ENCODE assay signal across 29 cellular contexts in the genomic region with DNA sequence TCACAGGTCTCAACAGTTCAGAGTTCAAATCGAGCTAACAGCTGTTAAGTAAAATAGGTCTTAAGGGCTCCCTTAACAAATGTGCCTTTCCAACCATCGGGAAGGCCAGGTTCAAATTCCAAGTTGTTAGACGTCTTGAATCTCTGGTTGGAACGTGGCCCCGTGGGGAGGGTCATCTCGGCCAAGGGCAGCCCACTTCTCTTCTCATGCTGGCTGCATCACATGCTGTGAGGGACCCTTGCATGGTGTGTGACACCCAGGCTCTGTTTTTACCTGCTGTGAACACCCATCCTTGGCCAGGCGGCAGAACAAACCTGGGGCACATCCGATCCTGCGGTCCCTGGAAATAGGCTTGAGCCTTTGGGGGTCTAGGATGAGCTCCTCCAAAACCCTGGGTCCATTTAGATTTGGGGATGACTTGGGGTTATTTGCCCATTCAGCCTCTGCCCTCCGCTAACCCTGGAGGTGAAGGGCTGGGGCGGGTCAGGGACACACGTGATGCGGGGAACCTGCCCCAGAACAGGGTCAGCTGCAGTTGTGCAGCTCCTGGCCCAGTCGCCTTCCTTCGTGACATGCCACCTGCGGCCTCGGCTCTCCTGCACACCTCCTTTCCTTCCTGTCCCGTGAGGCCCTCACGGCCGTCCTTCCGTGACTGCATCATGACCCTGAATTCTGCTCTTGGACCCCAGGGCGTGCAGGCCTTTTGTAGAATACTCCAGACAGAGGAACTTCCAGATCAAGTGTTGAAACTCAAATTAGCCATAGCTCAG.
"Had no signal": no experiment of that assay in that cellular context is flagged by ENCODE, and none has a peak within 500 bp of the region (broad histone marks: within the 10 kb centered on the region; RNA-seq: fewer than 3 reads in every experiment).

No MANE protein-coding gene starts in this region.

- H3K36me3 ChIP-seq: adrenal gland, ascending aorta, breast epithelium, cardiac muscle cell, esophagus muscularis mucosa, gastrocnemius medialis, heart left ventricle had no signal

- H3K4me1 ChIP-seq: adrenal gland, foreskin keratinocyte had no signal

- H3K4me3 ChIP-seq: adrenal gland, ascending aorta, breast epithelium, cardiac muscle cell, coronary artery, dorsolateral prefrontal cortex, esophagus muscularis mucosa, gastrocnemius medialis, heart left ventricle had no signal

- H3K9me3 ChIP-seq: adrenal gland, gastrocnemius medialis had no signal

- H3K27ac ChIP-seq: adrenal gland, ascending aorta, cardiac muscle cell, coronary artery, dorsolateral prefrontal cortex, esophagus muscularis mucosa, foreskin keratinocyte, gastrocnemius medialis, heart left ventricle had no signal

- H3K27me3 ChIP-seq: adrenal gland, ascending aorta, breast epithelium, cardiac muscle cell, esophagus muscularis mucosa, gastrocnemius medialis had no signal

- DNase-seq: activated CD4-positive, alpha-beta memory T cell treated with anti-CD3 and anti-CD28 coated beads for 36 hours; activated CD4-positive, alpha-beta T cell treated with anti-CD3 and anti-CD28 coated beads for 36 hours; activated CD4-positive, alpha-beta T cell treated with anti-CD3 and anti-CD28 coated beads, Interleukin-2, amount 10 ng/mL, durations not matched to agents 24 days and 14 days; activated CD4-positive, CD25-positive, alpha-beta regulatory T cell; activated CD4-positive, CD25-positive, alpha-beta regulatory T cell treated with anti-CD3 and anti-CD28 coated beads, Interleukin-2, amount 50 U/mL, for 72 hours; activated CD8-positive, alpha-beta T cell treated with anti-CD3 and anti-CD28 coated beads, Interleukin-2, amount 10 ng/mL, durations not matched to agents 7 days and 5 days; activated effector memory CD4-positive, alpha-beta T cell treated with anti-CD3 and anti-CD28 coated beads, Interleukin-2, amount 50 U/mL, for 16 hours; activated naive CD4-positive, alpha-beta T cell treated with anti-CD3 and anti-CD28 coated beads for 36 hours; activated naive CD8-positive, alpha-beta T cell treated with anti-CD3 and anti-CD28 coated beads for 36 hours; activated naive CD8-positive, alpha-beta T cell treated with anti-CD3 and anti-CD28 coated beads, Interleukin-2, amount 50 U/mL, for 24 hours; activated T-cell treated with anti-CD3 and anti-CD28 coated beads, Interleukin-2, amount 50 U/mL, for 4 hours; adrenal gland; central memory CD4-positive, alpha-beta T cell; cerebellar nuclear complex; dorsolateral prefrontal cortex; effector memory CD4-positive, alpha-beta T cell; erythroblast; foreskin keratinocyte; gastrocnemius medialis; glutamatergic neuron; heart left ventricle; T-cell; T-helper 17 cell; T1000 had no signal
